In genomic region chr4:140277576-140277975, GRCh38 we compare ENCODE assay signal across 21 cellular contexts.
"Had no signal": no experiment of that assay in that cellular context is flagged by ENCODE, and none has a peak within 500 bp of the region (broad histone marks: within the 10 kb centered on the region; RNA-seq: fewer than 3 reads in every experiment).

No MANE protein-coding gene starts in this region.

- ATAC-seq: esophagus mucosa; foreskin keratinocyte; left cardiac atrium; naive thymus-derived CD8-positive, alpha-beta T cell; psoas muscle had no signal

- H3K4me3 ChIP-seq: colonic mucosa, hepatocyte, left ventricle myocardium inferior, lung, psoas muscle, stomach had no signal

- H3K4me2 ChIP-seq: hepatocyte had no signal

- H3K9me3 ChIP-seq: colonic mucosa, left ventricle myocardium inferior, neutrophil, psoas muscle, stomach had no signal

- DNase-seq: colonic mucosa; effector CD4-positive, alpha-beta T cell; endodermal cell; foreskin keratinocyte; head of caudate nucleus; kidney; left cardiac atrium; left ventricle myocardium inferior; mesenchymal stem cell; naive thymus-derived CD8-positive, alpha-beta T cell; psoas muscle; small intestine; stimulated activated CD4-positive, alpha-beta T cell treated with anti-CD3 and anti-CD28 coated beads, Interleukin-12 subunit alpha, Interleukin-12 subunit beta, amount 100 ng/mL, for 4 hours; stimulated activated naive CD4-positive, alpha-beta T cell; stomach; substantia nigra; trophoblast cell had no signal

- H3K36me3 ChIP-seq: colonic mucosa, left ventricle myocardium inferior, neutrophil, stomach had no signal

- H3K27me3 ChIP-seq: colonic mucosa, hepatocyte, neutrophil, stomach had no signal

- H3K4me1 ChIP-seq: colonic mucosa, foreskin keratinocyte, left ventricle myocardium inferior, psoas muscle, stomach had no signal

- H3K27ac ChIP-seq: colonic mucosa, foreskin keratinocyte, hepatocyte, left ventricle myocardium inferior, neutrophil, psoas muscle, stomach had no signal

- H3K79me2 ChIP-seq: hepatocyte had no signal

- H2AFZ ChIP-seq: hepatocyte had no signal
